ENCODE assay signal across 3 cellular contexts in the genomic region with DNA sequence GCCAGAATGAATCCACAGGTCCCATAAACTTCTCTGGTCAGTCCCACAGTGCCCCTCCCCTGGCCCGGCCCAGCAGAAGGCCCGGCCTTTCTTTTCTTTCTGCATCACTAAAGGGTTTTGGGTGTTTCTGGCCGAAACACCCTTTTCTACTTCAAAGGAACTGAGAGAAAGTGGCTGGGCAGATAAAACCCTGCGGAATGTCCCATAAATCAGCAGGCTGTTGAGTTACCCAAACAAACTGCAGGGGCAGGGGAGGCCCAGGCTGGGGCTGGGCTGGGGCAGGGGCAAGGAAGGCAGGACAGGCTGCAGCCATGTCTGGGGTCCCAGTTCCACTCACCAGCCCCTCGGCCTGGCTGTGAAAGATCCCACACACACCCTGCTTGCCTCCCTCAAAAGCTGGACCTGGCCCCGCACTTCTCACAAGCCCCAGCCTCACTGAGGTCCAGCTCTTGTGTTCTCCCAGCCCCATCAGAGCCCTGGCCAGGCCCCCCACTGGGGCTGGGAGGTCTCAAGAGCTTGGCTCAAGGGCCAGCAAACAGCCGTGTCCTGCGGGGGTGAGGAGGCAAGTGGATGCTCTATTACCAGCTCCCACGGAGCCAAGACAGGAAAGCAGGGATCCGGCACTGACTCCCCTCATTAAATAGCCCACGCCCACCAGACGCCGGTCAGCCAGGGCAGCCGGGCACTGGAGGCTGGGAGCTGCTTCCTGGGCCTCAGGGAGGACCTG.
TF ChIP-seq lines count a peak whose summit lies in the region.

No MANE protein-coding gene starts in this region.

TF ChIP-seq in SK-N-SH, 30 proteins besides CTCF, POLR2A, EP300 and RAD21:
- TF ChIP-seq, protein P1, sequence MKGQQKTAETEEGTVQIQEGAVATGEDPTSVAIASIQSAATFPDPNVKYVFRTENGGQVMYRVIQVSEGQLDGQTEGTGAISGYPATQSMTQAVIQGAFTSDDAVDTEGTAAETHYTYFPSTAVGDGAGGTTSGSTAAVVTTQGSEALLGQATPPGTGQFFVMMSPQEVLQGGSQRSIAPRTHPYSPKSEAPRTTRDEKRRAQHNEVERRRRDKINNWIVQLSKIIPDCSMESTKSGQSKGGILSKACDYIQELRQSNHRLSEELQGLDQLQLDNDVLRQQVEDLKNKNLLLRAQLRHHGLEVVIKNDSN (IDR thresholded peaks at IDR 0.05; ENCODE audit: borderline replicate concordance, low read depth), result no peak
- TF ChIP-seq TCF12 (IDR thresholded peaks at IDR 0.05) (no peak), JUND (IDR thresholded peaks at IDR 0.05) (no peak), RCOR1 (IDR thresholded peaks at IDR 0.05; ENCODE audit: low read length) (no peak), EZH2phosphoT487 (IDR thresholded peaks at IDR 0.05; ENCODE audit: borderline replicate concordance, low read depth) (no peak), FOXJ3 (CRISPR knock-in tag; IDR thresholded peaks at IDR 0.05) (no peak), CHD2 (IDR thresholded peaks at IDR 0.05; ENCODE audit: low read length, partially characterized antibody) (no peak)

TF ChIP-seq in SK-N-SH treated with all-trans-retinoic acid at 6 μM for 48 hours, 23 proteins besides CTCF, POLR2A, EP300 and RAD21:
- TF ChIP-seq RARB (CRISPR knock-in tag; IDR thresholded peaks at IDR 0.05) (no peak), GLIS3 (CRISPR knock-in tag; IDR thresholded peaks at IDR 0.05) (no peak), ZC3H10 (CRISPR knock-in tag; IDR thresholded peaks at IDR 0.05) (no peak), TCF4 (CRISPR knock-in tag; IDR thresholded peaks at IDR 0.05; ENCODE audit: borderline replicate concordance) (no peak), ZNF8 (CRISPR knock-in tag; IDR thresholded peaks at IDR 0.05) (no peak), PPARA (CRISPR knock-in tag; IDR thresholded peaks at IDR 0.05; ENCODE audit: borderline replicate concordance) (no peak)
- TF ChIP-seq, protein P2, sequence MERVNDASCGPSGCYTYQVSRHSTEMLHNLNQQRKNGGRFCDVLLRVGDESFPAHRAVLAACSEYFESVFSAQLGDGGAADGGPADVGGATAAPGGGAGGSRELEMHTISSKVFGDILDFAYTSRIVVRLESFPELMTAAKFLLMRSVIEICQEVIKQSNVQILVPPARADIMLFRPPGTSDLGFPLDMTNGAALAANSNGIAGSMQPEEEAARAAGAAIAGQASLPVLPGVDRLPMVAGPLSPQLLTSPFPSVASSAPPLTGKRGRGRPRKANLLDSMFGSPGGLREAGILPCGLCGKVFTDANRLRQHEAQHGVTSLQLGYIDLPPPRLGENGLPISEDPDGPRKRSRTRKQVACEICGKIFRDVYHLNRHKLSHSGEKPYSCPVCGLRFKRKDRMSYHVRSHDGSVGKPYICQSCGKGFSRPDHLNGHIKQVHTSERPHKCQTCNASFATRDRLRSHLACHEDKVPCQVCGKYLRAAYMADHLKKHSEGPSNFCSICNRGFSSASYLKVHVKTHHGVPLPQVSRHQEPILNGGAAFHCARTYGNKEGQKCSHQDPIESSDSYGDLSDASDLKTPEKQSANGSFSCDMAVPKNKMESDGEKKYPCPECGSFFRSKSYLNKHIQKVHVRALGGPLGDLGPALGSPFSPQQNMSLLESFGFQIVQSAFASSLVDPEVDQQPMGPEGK (CRISPR knock-in tag; IDR thresholded peaks at IDR 0.05; ENCODE audit: borderline replicate concordance), result no peak

TF ChIP-seq in H1, 55 proteins besides CTCF, POLR2A, EP300 and RAD21:
- TF ChIP-seq TEAD4 (IDR thresholded peaks at IDR 0.05; ENCODE audit: low read depth, low read length) (peak; percentile 36; the same call in 1 of the 2 replicates), CREB1 (IDR thresholded peaks at IDR 0.05) (no peak)
TF ChIP-seq in H1: peak in this region for 1.
